ENCODE assay signal across 9 cellular contexts in genomic region chr2:71831208-71831577, GRCh38.
DNase-seq lines count a peak whose midpoint lies in the region; ATAC-seq and TF ChIP-seq lines count a peak whose summit lies in the region.
"Had no signal": no experiment of that assay in that cellular context is flagged by ENCODE, and none has a peak within 500 bp of the region (broad histone marks: within the 10 kb centered on the region; RNA-seq: fewer than 3 reads in every experiment).

No MANE protein-coding gene starts in this region.

- ATAC-seq in left lobe of liver (no peak), upper lobe of right lung (peak; percentile 44)
- no peak for ATAC-seq in stimulated activated effector memory CD8-positive, alpha-beta T cell treated with anti-CD3 and anti-CD28 coated beads, Interleukin-12 subunit alpha, Interleukin-12 subunit beta, amount 100 ng/mL, for 72 hours
- ATAC-seq: esophagus mucosa had no signal

- no peaks in the 10 kb centered on the region for H3K9me3 ChIP-seq in upper lobe of right lung

- no peak for TF ChIP-seq CTCF in upper lobe of right lung (IDR thresholded peaks at IDR 0.05)

- H3K4me1 Mint-ChIP-seq in stimulated activated effector memory CD8-positive, alpha-beta T cell treated with anti-CD3 and anti-CD28 coated beads, Interleukin-12 subunit alpha, Interleukin-12 subunit beta, amount 100 ng/mL, for 72 hours, result no peaks in the 10 kb centered on the region

- H3K36me3 ChIP-seq in upper lobe of right lung, result no peaks in the 10 kb centered on the region

- H3K27me3 ChIP-seq in upper lobe of right lung, result no peaks in the 10 kb centered on the region

- DNase-seq in HS-27A (ENCODE audit: low read depth) (peak; percentile 64), cerebellum (ENCODE audit: low spot score) (peak; percentile 63), left lobe of liver (ENCODE audit: low spot score) (peak; percentile 33), upper lobe of right lung (no peak), CD1c-positive myeloid dendritic cell (ENCODE audit: extremely low spot score) (no peak), DMS79 treated with DMSO at 0.1 percent for 48 hours (lab: John Stamatoyannopoulos, UW) (no peak)
- DNase-seq in stimulated activated effector memory CD8-positive, alpha-beta T cell treated with anti-CD3 and anti-CD28 coated beads, Interleukin-12 subunit alpha, Interleukin-12 subunit beta, amount 100 ng/mL, for 72 hours (ENCODE audit: low spot score in 2 of 2), result no peak

- intact Hi-C loops in upper lobe of right lung (cut with DNase I), result no loop called here

- peaks cover 6% of the 10 kb centered on the region for H3K4me1 ChIP-seq in upper lobe of right lung

- H3K36me3 Mint-ChIP-seq in stimulated activated effector memory CD8-positive, alpha-beta T cell treated with anti-CD3 and anti-CD28 coated beads, Interleukin-12 subunit alpha, Interleukin-12 subunit beta, amount 100 ng/mL, for 72 hours, result no peaks in the 10 kb centered on the region

- no peak overlapping the region for H3K27ac Mint-ChIP-seq in stimulated activated effector memory CD8-positive, alpha-beta T cell treated with anti-CD3 and anti-CD28 coated beads, Interleukin-12 subunit alpha, Interleukin-12 subunit beta, amount 100 ng/mL, for 72 hours
- H3K27ac Mint-ChIP-seq: T-helper 1 cell treated with Interleukin-12 subunit alpha and Interleukin-12 subunit beta and Interleukin-4 antibody, amounts not matched to agents 30 μg/mL and 1 μg/mL, for 36 hours had no signal

- H3K27ac ChIP-seq in upper lobe of right lung, result no peak overlapping the region

- H3K4me3 Mint-ChIP-seq in stimulated activated effector memory CD8-positive, alpha-beta T cell treated with anti-CD3 and anti-CD28 coated beads, Interleukin-12 subunit alpha, Interleukin-12 subunit beta, amount 100 ng/mL, for 72 hours, result no peak overlapping the region
- H3K4me3 Mint-ChIP-seq: T-helper 1 cell treated with Interleukin-12 subunit alpha and Interleukin-12 subunit beta and Interleukin-4 antibody, amounts not matched to agents 30 μg/mL and 1 μg/mL, for 36 hours had no signal

- H3K9me3 Mint-ChIP-seq in stimulated activated effector memory CD8-positive, alpha-beta T cell treated with anti-CD3 and anti-CD28 coated beads, Interleukin-12 subunit alpha, Interleukin-12 subunit beta, amount 100 ng/mL, for 72 hours, result no peaks in the 10 kb centered on the region
- H3K9me3 Mint-ChIP-seq: T-helper 1 cell treated with Interleukin-12 subunit alpha and Interleukin-12 subunit beta and Interleukin-4 antibody, amounts not matched to agents 30 μg/mL and 1 μg/mL, for 36 hours had no signal

- H3K4me3 ChIP-seq in upper lobe of right lung, result no peak overlapping the region

Comparison
In these comparisons a context has a peak if more than half of its experiments do, and no peak if none do; other contexts are left out.
1. DNase-seq: peak in HS-27A (single experiment), cerebellum (single experiment) and left lobe of liver (single experiment); none in upper lobe of right lung (single experiment), CD1c-positive myeloid dendritic cell (single experiment), DMS79 treated with DMSO at 0.1 percent for 48 hours (single experiment) and stimulated activated effector memory CD8-positive, alpha-beta T cell treated with anti-CD3 and anti-CD28 coated beads, Interleukin-12 subunit alpha, Interleukin-12 subunit beta, amount 100 ng/mL, for 72 hours (0 of 2).